19 cellular contexts compared by ENCODE assay signal in the genomic region with DNA sequence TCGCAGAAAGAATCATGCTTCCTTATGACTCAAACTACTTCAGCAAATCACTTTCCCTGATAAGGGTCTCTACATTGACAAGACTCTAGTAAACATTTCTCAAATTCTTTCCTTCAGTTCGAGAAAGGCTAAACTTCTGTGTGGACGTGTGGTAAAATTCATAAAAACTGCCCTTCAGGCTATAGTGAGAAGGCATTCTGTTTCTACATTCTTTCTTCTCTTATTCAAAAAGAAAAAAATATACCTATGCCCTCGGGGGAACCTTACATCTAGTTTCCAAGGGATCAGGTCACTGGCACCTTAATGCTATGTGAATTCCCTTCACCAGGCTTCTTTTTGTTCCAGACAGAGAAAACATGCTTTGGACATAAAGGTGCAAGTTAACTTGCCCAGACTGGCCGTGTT. TPM values are rescaled to one million over a fixed set of nuclear protein-coding genes. Genes with fewer than 3 reads are reported as not detected.
A peak's percentile ranks its signal among the peaks of the same experiment; 100 is the strongest.
DNase-seq lines count a peak whose midpoint lies in the region; ATAC-seq, FAIRE-seq and TF ChIP-seq lines count a peak whose summit lies in the region.
"Had no signal": no experiment of that assay in that cellular context is flagged by ENCODE, and none has a peak within 500 bp of the region (broad histone marks: within the 10 kb centered on the region; RNA-seq: fewer than 3 reads in every experiment).

No MANE protein-coding gene starts in this region.

- H3K27me3 ChIP-seq in PC-3 (ENCODE audit: low read length) = no peaks in the 10 kb centered on the region
- no peaks in the 10 kb centered on the region for H3K27me3 ChIP-seq in H1 (replicated peaks in 1 of 4; ENCODE audit: control insufficient read depth in 3 of 4, extremely low read depth in 1 of 4, insufficient read depth in 3 of 4, low read length in 3 of 4)
- H3K27me3 ChIP-seq: neutrophil had no signal

- no peak for TF ChIP-seq POLR2A in H1 (IDR thresholded peaks at IDR 0.05; ENCODE audit: control extremely low read depth in 1 of 2, low read depth in 2 of 2, low read length in 2 of 2)

- H4K5ac ChIP-seq in H1 (ENCODE audit: insufficient read length, low read depth, low read length) = no peak overlapping the region

- H2BK20ac ChIP-seq in H1 (ENCODE audit: low read length) = no peak overlapping the region

- H3K9ac ChIP-seq in PC-3 (ENCODE audit: low read length) (no peak overlapping the region), H1 (replicated peaks in 1 of 4; ENCODE audit: extremely low read depth in 1 of 4, low read depth in 3 of 4, low read length in 3 of 4) (no peak overlapping the region)

- H3K27ac ChIP-seq in PC-3 (ENCODE audit: low read length) (no peak overlapping the region), H1 (ENCODE audit: low read depth, low read length) (no peak overlapping the region)
- H3K27ac ChIP-seq: coronary artery, neutrophil had no signal

- no peak for TF ChIP-seq EP300 in H1 (IDR thresholded peaks at IDR 0.05; ENCODE audit: borderline replicate concordance in 1 of 2, low read depth in 2 of 2, low read length in 2 of 2)

- H3K36me3 ChIP-seq in PC-3 (ENCODE audit: low read depth, low read length) (no peaks in the 10 kb centered on the region), H1 (ENCODE audit: control insufficient read depth in 2 of 4, insufficient read depth in 4 of 4, low read length in 3 of 4) (no peaks in the 10 kb centered on the region)
- H3K36me3 ChIP-seq: neutrophil had no signal

- no peak overlapping the region for H3K56ac ChIP-seq in H1 (replicated peaks; ENCODE audit: insufficient read length, low read depth, low read length)

- no peaks in the 10 kb centered on the region for H3F3A ChIP-seq in PC-3 (ENCODE audit: low read length, unreplicated experiment)

- CTCF ChIA-PET in PC-3 (lab: Charles Lee) = no interaction called here
- CTCF ChIA-PET in H1 (lab: Charles Lee; ENCODE audit: partially characterized antibody) = interaction anchor here (0.7 to 10.4 kb wide), 9 partner anchors 7 to 216 kb away, joined by 3 to 84 read pairs (median 5); no protein-coding TSS in a partner anchor

- H4K8ac ChIP-seq in H1 (ENCODE audit: extremely low read depth, insufficient read depth, low read length) = no peak overlapping the region

- no peak for FAIRE-seq in H1 (lab: Jason Lieb, UNC)
- FAIRE-seq: GM18507, GM19239 had no signal

- H2AFZ ChIP-seq in PC-3 (ENCODE audit: low read length) (no peak overlapping the region), H1 (ENCODE audit: low read length) (peak overlapping the region; percentile 85; the same call in 1 of the 2 replicates)

- no peak overlapping the region for H2BK12ac ChIP-seq in H1 (ENCODE audit: low read depth, low read length)

- no peaks in the 10 kb centered on the region for H3K9me2 ChIP-seq in PC-3 (replicated peaks; ENCODE audit: low read length)

- no peaks in the 10 kb centered on the region for H3K79me1 ChIP-seq in H1 (ENCODE audit: low read depth, low read length)

- no peak overlapping the region for H3K23ac ChIP-seq in H1 (ENCODE audit: insufficient read length)

- TF ChIP-seq CTCF in PC-3 (conservative IDR thresholded peaks at IDR 0.05; ENCODE audit: low read depth, low read length) (no peak), H1 (IDR thresholded peaks at IDR 0.05; ENCODE audit: control extremely low read depth in 1 of 3, insufficient read depth in 1 of 3, low read depth in 1 of 3, low read length in 3 of 3) (0 out of 4 replicates have a peak, but pooled peaks of 1 of the 3 experiments have one; percentile 2)

- no peak overlapping the region for H2BK5ac ChIP-seq in H1 (ENCODE audit: low read depth, low read length)

- no peak overlapping the region for H3K4me3 ChIP-seq in PC-3 (ENCODE audit: low read length)
- no peak overlapping the region for H3K4me3 ChIP-seq in H1 (ENCODE audit: extremely low read depth in 1 of 4, insufficient read depth in 2 of 4, low read depth in 3 of 4, low read length in 4 of 4)
- H3K4me3 ChIP-seq: coronary artery had no signal

- no TSS peak for BruUV-seq in PC-3 (replicated peaks; lab: Mats Ljungman, UMichigan)

- H3K4me2 ChIP-seq in PC-3 (ENCODE audit: low read length) (no peak overlapping the region), H1 (ENCODE audit: insufficient read depth in 1 of 2, low read depth in 2 of 2, low read length in 2 of 2) (no peak overlapping the region)

- H3K14ac ChIP-seq in H1 (ENCODE audit: insufficient read length) = no peak overlapping the region

- H4K91ac ChIP-seq in H1 (replicated peaks; ENCODE audit: insufficient read length, low read length) = no peak overlapping the region

- no peak overlapping the region for H3K4ac ChIP-seq in H1 (replicated peaks; ENCODE audit: insufficient read length, low read depth, low read length)

- no peaks in the 10 kb centered on the region for H3K79me2 ChIP-seq in PC-3 (ENCODE audit: low read length)
- no peaks in the 10 kb centered on the region for H3K79me2 ChIP-seq in H1 (ENCODE audit: control insufficient read depth in 1 of 2, insufficient read depth in 2 of 2, low read length in 2 of 2)

- POLR2A ChIA-PET in PC-3 (lab: Charles Lee; ENCODE audit: unreplicated experiment) = no interaction called here
- POLR2A ChIA-PET in H1 (lab: Charles Lee; ENCODE audit: partially characterized antibody) = no interaction called here

- ATAC-seq in PC-3 (no peak), HG02840 (IDR thresholded peaks at IDR 0.05; ENCODE audit: low FRiP score, unreplicated experiment) (no peak)
- ATAC-seq: activated naive CD8-positive, alpha-beta T cell treated with anti-CD3 and anti-CD28 coated beads, Interleukin-2, amount 50 U/mL, for 24 hours; stimulated activated naive B cell treated with anti-CD40 and anti-IgM and Interleukin-4, amounts not matched to agents 10 μg/mL and 1 μg/mL and 100 μg/mL, for 72 hours had no signal

- H4K20me1 ChIP-seq in PC-3 (ENCODE audit: low read length) (no peaks in the 10 kb centered on the region), H1 (replicated peaks in 1 of 2; ENCODE audit: control insufficient read depth in 1 of 2, insufficient read depth in 2 of 2, low read length in 2 of 2) (no peaks in the 10 kb centered on the region)

- no peaks in the 10 kb centered on the region; the same call in 1 of the 2 replicates for H3K23me2 ChIP-seq in H1 (ENCODE audit: low read depth, low read length)

- no peak overlapping the region for H2BK120ac ChIP-seq in H1 (replicated peaks; ENCODE audit: low read depth, low read length)

- peaks cover 8% of the 10 kb centered on the region for H3K4me1 ChIP-seq in PC-3 (ENCODE audit: insufficient read depth, low read length)
- H3K4me1 ChIP-seq in H1 (replicated peaks in 1 of 4; ENCODE audit: control insufficient read depth in 3 of 4, insufficient read depth in 4 of 4, low read length in 3 of 4) = peaks cover 0 to 3% (median 0%) of the 10 kb centered on the region in 4 experiments; a peak in 1 of 7 replicates

- DNase-seq in EL (peak; percentile 78), PC-3 (peak; percentile 50), H1 (ENCODE audit: low read depth in 1 of 2, low spot score in 2 of 2) (peak in 1 of 2 experiments; percentile 14), left kidney (ENCODE audit: low read depth, low spot score) (peak; percentile 61), globus pallidus (ENCODE audit: low spot score) (no peak), Kasumi-1 (lab: John Stamatoyannopoulos, UW) (no peak), GOT3 (lab: John Stamatoyannopoulos, UW) (no peak)
- DNase-seq: activated naive CD8-positive, alpha-beta T cell treated with anti-CD3 and anti-CD28 coated beads, Interleukin-2, amount 50 U/mL, for 24 hours; activated T-cell treated with anti-CD3 and anti-CD28 coated beads, Interleukin-2, amount 50 U/mL, for 1 hour; Calu3; NCI-H2171 treated with DMSO at 0.1 percent for 48 hours; NK-92 treated with Interleukin-12 subunit alpha and Interleukin-12 subunit beta, amount 100 ng/mL, for 24 hours; stimulated activated naive B cell treated with anti-CD40 and anti-IgM and Interleukin-4, amounts not matched to agents 10 μg/mL and 1 μg/mL and 100 μg/mL, for 72 hours had no signal

- H3K18ac ChIP-seq in H1 (ENCODE audit: extremely low read depth, low read length) = no peak overlapping the region

- WGBS in H1 (ENCODE audit: extremely low coverage in 1 of 2, insufficient coverage in 1 of 2, insufficient read length in 1 of 2, insufficient replicate concordance in 2 of 2, low coverage in 1 of 2, low lambda C conversion rate in 2 of 2, missing lambda C conversion rate in 1 of 2), 2 experiments = 78% methylated on average over 5 of the region's 5 CpGs; no CpG with 5 or more reads in 1 of the 2 experiments

- intact Hi-C loops in PC-3 (cut with micrococcal nuclease) = no loop called here

- TF ChIP-seq RAD21 in H1 (IDR thresholded peaks at IDR 0.05 in 1 of 2, conservative IDR thresholded peaks at IDR 0.05 in 1 of 2; ENCODE audit: low read depth in 2 of 2, low read length in 2 of 2) = no peak

- H2BK15ac ChIP-seq in H1 (ENCODE audit: low read length) = no peak overlapping the region

- H3K9me3 ChIP-seq in PC-3 (ENCODE audit: low read length) = no peaks in the 10 kb centered on the region
- no peaks in the 10 kb centered on the region for H3K9me3 ChIP-seq in H1 (ENCODE audit: insufficient read depth in 2 of 2, low read depth in 1 of 2, low read length in 1 of 2)
- H3K9me3 ChIP-seq: neutrophil had no signal

- H2AK5ac ChIP-seq in H1 (ENCODE audit: low read depth, low read length) = no peak overlapping the region

TF ChIP-seq in H1, 55 proteins besides CTCF, POLR2A, EP300 and RAD21:
- TF ChIP-seq BRCA1 (IDR thresholded peaks at IDR 0.05; ENCODE audit: low read depth, low read length) (no peak), TEAD4 (IDR thresholded peaks at IDR 0.05; ENCODE audit: low read depth, low read length) (0 out of 2 replicates have a peak, but pooled peaks have one; percentile 27)

RNA-seq across cellular contexts. Expression of a gene that starts 4.9 kb away (rescaled TPM):
- not detected in 2 replicates for total RNA-seq in PC-3 (2014; rRNA removed)
- total RNA-seq in H1 (2021; fragmentation: NEBNext Ultra II Directional; extraction: Animal tissue kit (Norgen Biotek cat#: 25700)) = not detected in 2 replicates
- polyA plus RNA-seq in H1 (2011; rRNA removed) = 0.03 TPM in 1 of 2 replicates, not detected in the other
- not detected for polyA plus RNA-seq in H1 (2011; cell fraction: cytosol; rRNA removed)
- polyA plus RNA-seq in H1 (2011; cell fraction: nucleus; rRNA removed) = not detected
- not detected in 4 replicates for polyA plus RNA-seq in H1 (2012, experiment 1 of 2)
- not detected for polyA plus RNA-seq in H1 (2012, experiment 2 of 2)
- 0.08 TPM for polyA plus RNA-seq in H1 (2013, experiment 1 of 2)
- polyA plus RNA-seq in H1 (2013, experiment 2 of 2) = 0.11 TPM
- not detected in 2 replicates for polyA minus RNA-seq in H1 (2011; rRNA and poly(A)+ RNA removed)
- not detected for polyA minus RNA-seq in H1 (2011; cell fraction: cytosol; rRNA and poly(A)+ RNA removed)
- polyA minus RNA-seq in H1 (2011; cell fraction: nucleus; rRNA and poly(A)+ RNA removed) = not detected
- total RNA-seq: Calu3, SK-MEL-5 had no signal

Comparison
In these comparisons a context has a peak if more than half of its experiments do, and no peak if none do; other contexts are left out.
1. DNase-seq: peak in EL (single experiment), PC-3 (single experiment) and left kidney (single experiment); none in globus pallidus (single experiment), Kasumi-1 (0 of 2) and GOT3 (single experiment).